1 cellular context compared by ENCODE assay signal in genomic region chr3:134428396-134428795, GRCh38.
TF ChIP-seq lines count a peak whose summit lies in the region.

No MANE protein-coding gene starts in this region.

TF ChIP-seq in SK-N-SH treated with all-trans-retinoic acid at 6 μM for 48 hours, 23 proteins besides CTCF, POLR2A, EP300 and RAD21 (continued from another document):
- TF ChIP-seq, protein P1, sequence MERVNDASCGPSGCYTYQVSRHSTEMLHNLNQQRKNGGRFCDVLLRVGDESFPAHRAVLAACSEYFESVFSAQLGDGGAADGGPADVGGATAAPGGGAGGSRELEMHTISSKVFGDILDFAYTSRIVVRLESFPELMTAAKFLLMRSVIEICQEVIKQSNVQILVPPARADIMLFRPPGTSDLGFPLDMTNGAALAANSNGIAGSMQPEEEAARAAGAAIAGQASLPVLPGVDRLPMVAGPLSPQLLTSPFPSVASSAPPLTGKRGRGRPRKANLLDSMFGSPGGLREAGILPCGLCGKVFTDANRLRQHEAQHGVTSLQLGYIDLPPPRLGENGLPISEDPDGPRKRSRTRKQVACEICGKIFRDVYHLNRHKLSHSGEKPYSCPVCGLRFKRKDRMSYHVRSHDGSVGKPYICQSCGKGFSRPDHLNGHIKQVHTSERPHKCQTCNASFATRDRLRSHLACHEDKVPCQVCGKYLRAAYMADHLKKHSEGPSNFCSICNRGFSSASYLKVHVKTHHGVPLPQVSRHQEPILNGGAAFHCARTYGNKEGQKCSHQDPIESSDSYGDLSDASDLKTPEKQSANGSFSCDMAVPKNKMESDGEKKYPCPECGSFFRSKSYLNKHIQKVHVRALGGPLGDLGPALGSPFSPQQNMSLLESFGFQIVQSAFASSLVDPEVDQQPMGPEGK (CRISPR knock-in tag; IDR thresholded peaks at IDR 0.05; ENCODE audit: borderline replicate concordance): no peak
- TF ChIP-seq, protein P2, sequence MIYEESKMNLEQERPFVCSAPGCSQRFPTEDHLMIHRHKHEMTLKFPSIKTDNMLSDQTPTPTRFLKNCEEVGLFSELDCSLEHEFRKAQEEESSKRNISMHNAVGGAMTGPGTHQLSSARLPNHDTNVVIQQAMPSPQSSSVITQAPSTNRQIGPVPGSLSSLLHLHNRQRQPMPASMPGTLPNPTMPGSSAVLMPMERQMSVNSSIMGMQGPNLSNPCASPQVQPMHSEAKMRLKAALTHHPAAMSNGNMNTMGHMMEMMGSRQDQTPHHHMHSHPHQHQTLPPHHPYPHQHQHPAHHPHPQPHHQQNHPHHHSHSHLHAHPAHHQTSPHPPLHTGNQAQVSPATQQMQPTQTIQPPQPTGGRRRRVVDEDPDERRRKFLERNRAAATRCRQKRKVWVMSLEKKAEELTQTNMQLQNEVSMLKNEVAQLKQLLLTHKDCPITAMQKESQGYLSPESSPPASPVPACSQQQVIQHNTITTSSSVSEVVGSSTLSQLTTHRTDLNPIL (CRISPR knock-in tag; IDR thresholded peaks at IDR 0.05; ENCODE audit: low read depth): no peak
- TF ChIP-seq TCF4 (CRISPR knock-in tag; IDR thresholded peaks at IDR 0.05; ENCODE audit: borderline replicate concordance) (no peak), OSR1 (CRISPR knock-in tag; IDR thresholded peaks at IDR 0.05) (no peak), ISL1 (CRISPR knock-in tag; IDR thresholded peaks at IDR 0.05) (no peak), CSDC2 (CRISPR knock-in tag; IDR thresholded peaks at IDR 0.05) (no peak), POU6F1 (CRISPR knock-in tag; IDR thresholded peaks at IDR 0.05; ENCODE audit: borderline replicate concordance, low read depth) (no peak), ZNF565 (CRISPR knock-in tag; conservative IDR thresholded peaks at IDR 0.05; ENCODE audit: low read depth) (no peak), BACH2 (CRISPR knock-in tag; IDR thresholded peaks at IDR 0.05; ENCODE audit: borderline replicate concordance) (no peak)
